ENCODE assay signal across 16 cellular contexts in genomic region chr1:228092342-228093049, GRCh38. TPM values are rescaled to one million over a fixed set of nuclear protein-coding genes. Genes with fewer than 3 reads are reported as not detected.
DNase-seq lines count a peak whose midpoint lies in the region; ATAC-seq, FAIRE-seq and TF ChIP-seq lines count a peak whose summit lies in the region.
"Had no signal": no experiment of that assay in that cellular context is flagged by ENCODE, and none has a peak within 500 bp of the region (broad histone marks: within the 10 kb centered on the region; RNA-seq: fewer than 3 reads in every experiment).

No MANE protein-coding gene starts in this region.

- H4K20me1 ChIP-seq in keratinocyte (ENCODE audit: control insufficient read depth, extremely low read depth, insufficient read depth, low read length): peaks cover 92% of the 10 kb centered on the region

- H3K9ac ChIP-seq in keratinocyte (ENCODE audit: control insufficient read depth, extremely low read depth, insufficient read depth, low read length): no peak overlapping the region

- intact Hi-C loops in activated naive CD4-positive, alpha-beta T cell treated with anti-CD3 and anti-CD28 coated beads for 36 hours (cut with micrococcal nuclease): no loop called here
- intact Hi-C loops in stomach (cut with DNase I; ENCODE audit: low total_unique reads): loop anchor here (10.0 kb wide), 1 partner anchor 52 kb away; the partner anchor contains the start of genes GJC2 and GUK1

- peak overlapping the region; percentile 31 for H3K4me2 ChIP-seq in keratinocyte (ENCODE audit: control insufficient read depth, extremely low read depth, insufficient read depth, low read depth, low read length)
- H3K4me2 ChIP-seq: GM23338 had no signal

- WGBS in stomach, 5 donors: 77 to 85% (median 80%) methylated on average over 11 of the region's 11 CpGs

- dilution Hi-C loops in keratinocyte (cut with MboI; ENCODE audit: extremely low pct_ligation_motif_present, low sequenced_read_pairs): no loop called here

- POLR2A ChIA-PET in RWPE1 (lab: Yijun Ruan, JAX; ENCODE audit: low non-redundant PET): no interaction called here

- no peak for TF ChIP-seq CTCF in RWPE1 (conservative IDR thresholded peaks at IDR 0.05; ENCODE audit: low read depth)
- no peak for TF ChIP-seq CTCF in keratinocyte (optimal IDR thresholded peaks at IDR 0.05 in 1 of 3, IDR thresholded peaks at IDR 0.05 in 1 of 3, conservative IDR thresholded peaks at IDR 0.05 in 1 of 3; ENCODE audit: extremely low read depth in 1 of 3, insufficient read depth in 2 of 3, low read length in 3 of 3)
- TF ChIP-seq CTCF in stomach (IDR thresholded peaks at IDR 0.05): no peak

- H3K27me3 ChIP-seq in keratinocyte (ENCODE audit: control insufficient read depth, extremely low read depth, insufficient read depth, low read length) (no peaks in the 10 kb centered on the region), stomach (no peaks in the 10 kb centered on the region)

- H3K9me3 Mint-ChIP-seq in activated naive CD4-positive, alpha-beta T cell treated with anti-CD3 and anti-CD28 coated beads for 36 hours: peaks cover 15% of the 10 kb centered on the region

- peaks cover 52% of the 10 kb centered on the region for H3K4me1 ChIP-seq in keratinocyte (ENCODE audit: control insufficient read depth, extremely low read depth, insufficient read depth, low read length)
- peaks cover 54 to 87% (median 84%) of the 10 kb centered on the region in 4 donors for H3K4me1 ChIP-seq in stomach

- no peak overlapping the region for H3K4me3 Mint-ChIP-seq in activated naive CD4-positive, alpha-beta T cell treated with anti-CD3 and anti-CD28 coated beads for 36 hours
- H3K4me3 Mint-ChIP-seq: activated CD8-positive, alpha-beta memory T cell treated with anti-CD3 and anti-CD28 coated beads, Interleukin-2, amount 10 ng/mL, durations not matched to agents 7 days and 5 days; GM23338 had no signal

- H3K27me3 Mint-ChIP-seq in activated naive CD4-positive, alpha-beta T cell treated with anti-CD3 and anti-CD28 coated beads for 36 hours (ENCODE audit: low read depth): no peaks in the 10 kb centered on the region
- H3K27me3 Mint-ChIP-seq: activated CD8-positive, alpha-beta memory T cell treated with anti-CD3 and anti-CD28 coated beads, Interleukin-2, amount 10 ng/mL, durations not matched to agents 7 days and 5 days had no signal

- H3K9me1 ChIP-seq in keratinocyte (ENCODE audit: control insufficient read depth, extremely low read depth, insufficient read depth, low read length): peaks cover 11% of the 10 kb centered on the region

- ATAC-seq in activated CD4-positive, CD25-positive, alpha-beta regulatory T cell treated with anti-CD3 and anti-CD28 coated beads, Interleukin-2, amount 50 U/mL, for 24 hours: no peak
- ATAC-seq: activated CD8-positive, alpha-beta memory T cell treated with anti-CD3 and anti-CD28 coated beads, Interleukin-2, amount 10 ng/mL, durations not matched to agents 7 days and 5 days; GM23338 had no signal

- CTCF ChIA-PET in activated naive CD4-positive, alpha-beta T cell treated with anti-CD3 and anti-CD28 coated beads for 36 hours (lab: Charles Lee): no interaction called here
- CTCF ChIA-PET in RWPE1 (lab: Yijun Ruan, JAX): interaction anchor here (0.7 kb wide), 1 partner anchor 596 kb away, joined by 3 read pairs; no protein-coding TSS in a partner anchor

- H2AFZ ChIP-seq in keratinocyte (ENCODE audit: control insufficient read depth, low read length): no peak overlapping the region
- H2AFZ ChIP-seq: GM23338 had no signal

- FAIRE-seq in keratinocyte (lab: Jason Lieb, UNC) (no peak), urothelium cell line (lab: Jason Lieb, UNC) (no peak)

- no peak for TF ChIP-seq EP300 in stomach (IDR thresholded peaks at IDR 0.05)

- H3K4me3 ChIP-seq in keratinocyte (ENCODE audit: control insufficient read depth in 2 of 3, extremely low read depth in 1 of 3, insufficient read depth in 2 of 3, low read depth in 1 of 3, low read length in 3 of 3) (no peak overlapping the region), stomach (no peak overlapping the region)
- H3K4me3 ChIP-seq: GM23338 had no signal

- H3K36me3 ChIP-seq in keratinocyte (ENCODE audit: control insufficient read depth in 2 of 2, extremely low read depth in 1 of 2, insufficient read depth in 2 of 2, low read length in 2 of 2) (peaks cover 20 to 54% of the 10 kb centered on the region in 2 experiments), stomach (peaks cover 14 to 60% (median 34%) of the 10 kb centered on the region in 4 donors)

- H3K79me2 ChIP-seq in keratinocyte (ENCODE audit: control insufficient read depth, insufficient read depth, low read length): peaks cover 100% of the 10 kb centered on the region

- H3K27ac ChIP-seq in RWPE1 (peak overlapping the region; percentile 22; the same call in 1 of the 2 replicates), keratinocyte (ENCODE audit: control insufficient read depth, insufficient read depth, low read length) (no peak overlapping the region), stomach (no peak overlapping the region)

- H3K27ac Mint-ChIP-seq in activated naive CD4-positive, alpha-beta T cell treated with anti-CD3 and anti-CD28 coated beads for 36 hours: peak overlapping the region; percentile 68
- H3K27ac Mint-ChIP-seq: activated CD8-positive, alpha-beta memory T cell treated with anti-CD3 and anti-CD28 coated beads, Interleukin-2, amount 10 ng/mL, durations not matched to agents 7 days and 5 days; GM23338 had no signal

- no peak for TF ChIP-seq POLR2A in stomach (IDR thresholded peaks at IDR 0.05)

- H3K36me3 Mint-ChIP-seq in activated naive CD4-positive, alpha-beta T cell treated with anti-CD3 and anti-CD28 coated beads for 36 hours (ENCODE audit: low read depth): peaks cover 65% of the 10 kb centered on the region

- H3K9me3 ChIP-seq in keratinocyte (ENCODE audit: control insufficient read depth, low read depth, low read length) (peaks cover 5% of the 10 kb centered on the region), stomach (peaks cover 0 to 13% (median 8%) of the 10 kb centered on the region in 4 donors)

- peaks cover 64% of the 10 kb centered on the region for H3K4me1 Mint-ChIP-seq in activated naive CD4-positive, alpha-beta T cell treated with anti-CD3 and anti-CD28 coated beads for 36 hours (ENCODE audit: low read depth)

- no peak for DNase-seq in activated naive CD4-positive, alpha-beta T cell treated with anti-CD3 and anti-CD28 coated beads for 36 hours
- no peak for DNase-seq in activated naive CD4-positive, alpha-beta T cell treated with anti-CD3 and anti-CD28 coated beads, Interleukin-2, amount 50 U/mL, for 16 hours
- DNase-seq in RWPE1 (ENCODE audit: low spot score) (no peak), keratinocyte (ENCODE audit: low read depth, low spot score) (no peak), stomach (peak; percentile 13), epidermal melanocyte (ENCODE audit: insufficient read length, low spot score) (no peak), urothelium cell line (ENCODE audit: low spot score) (no peak)
- DNase-seq: activated CD8-positive, alpha-beta memory T cell treated with anti-CD3 and anti-CD28 coated beads, Interleukin-2, amount 10 ng/mL, durations not matched to agents 7 days and 5 days; caudate nucleus; COR-L47; effector CD8-positive, alpha-beta T cell; foreskin melanocyte; RPMI8226; T-helper 1 cell had no signal

RNA-seq across cellular contexts. Expression of gene ARF1, which starts 10.0 kb away (rescaled TPM):
- 100 to 1,000 TPM; 346 to 358 TPM for total RNA-seq in activated naive CD4-positive, alpha-beta T cell treated with anti-CD3 and anti-CD28 coated beads for 36 hours
- polyA plus RNA-seq in keratinocyte (295 to 451 TPM (median 325 TPM) in 3 replicates), stomach (100 to 1,000 TPM; 230 to 310 (median 271) TPM)
- 343 TPM for polyA plus RNA-seq in keratinocyte (2011; ENCODE audit: low read depth)
- 346 and 552 TPM in 2 replicates for polyA plus RNA-seq in keratinocyte (2011; cell fraction: cytosol; rRNA removed)
- 224 and 326 TPM in 2 replicates for polyA plus RNA-seq in keratinocyte (2011; cell fraction: nucleus; rRNA removed)
- polyA plus RNA-seq in keratinocyte (2012; ENCODE audit: low replicate concordance): 371 and 391 TPM in 2 replicates
- 457 to 846 TPM (median 598 TPM) in 3 replicates for polyA minus RNA-seq in keratinocyte
- 776 TPM for polyA minus RNA-seq in keratinocyte (2011; cell fraction: cytosol; rRNA and poly(A)+ RNA removed)
- 151 and 170 TPM in 2 replicates for polyA minus RNA-seq in keratinocyte (2011; cell fraction: nucleus; rRNA and poly(A)+ RNA removed)
- total RNA-seq in stomach: 100 to 1,000 TPM; 111 to 289 (median 131) TPM

RNA-seq across cellular contexts. Expression of gene C1orf35, which starts 10.6 kb away (rescaled TPM):
- total RNA-seq in activated naive CD4-positive, alpha-beta T cell treated with anti-CD3 and anti-CD28 coated beads for 36 hours: 10 to 100 TPM; 14.5 to 16.2 TPM
- polyA plus RNA-seq in keratinocyte (8.2 to 11.9 TPM (median 10.0 TPM) in 3 replicates), stomach (10 to 100 TPM; 12.8 to 30.5 (median 20.0) TPM)
- polyA plus RNA-seq in keratinocyte (2011; ENCODE audit: low read depth): 8.0 TPM
- polyA plus RNA-seq in keratinocyte (2011; cell fraction: cytosol; rRNA removed): 4.4 and 10.2 TPM in 2 replicates
- 21.2 and 27.6 TPM in 2 replicates for polyA plus RNA-seq in keratinocyte (2011; cell fraction: nucleus; rRNA removed)
- 12.5 and 16.4 TPM in 2 replicates for polyA plus RNA-seq in keratinocyte (2012; ENCODE audit: low replicate concordance)
- polyA minus RNA-seq in keratinocyte: 0.99 to 7.7 TPM (median 1.2 TPM) in 3 replicates
- 7.7 TPM for polyA minus RNA-seq in keratinocyte (2011; cell fraction: cytosol; rRNA and poly(A)+ RNA removed)
- polyA minus RNA-seq in keratinocyte (2011; cell fraction: nucleus; rRNA and poly(A)+ RNA removed): 2.4 and 2.8 TPM in 2 replicates
- total RNA-seq in stomach: 10 to 100 TPM in 2 of 5 donors, 1 to 10 TPM in 2, under 1 TPM in 1; 0.58 to 94.7 (median 5.0) TPM

RNA-seq across cellular contexts. Expression of gene MRPL55, which starts 16.6 kb away (rescaled TPM):
- total RNA-seq in activated naive CD4-positive, alpha-beta T cell treated with anti-CD3 and anti-CD28 coated beads for 36 hours: 10 to 100 TPM; 45.5 TPM
- 28.4 to 53.7 TPM (median 49.3 TPM) in 3 replicates for polyA plus RNA-seq in keratinocyte
- polyA plus RNA-seq in keratinocyte (2011; ENCODE audit: low read depth): 23.9 TPM
- polyA plus RNA-seq in keratinocyte (2011; cell fraction: cytosol; rRNA removed): 22.0 and 52.1 TPM in 2 replicates
- polyA plus RNA-seq in keratinocyte (2011; cell fraction: nucleus; rRNA removed): 47.4 and 62.3 TPM in 2 replicates
- 34.4 and 51.8 TPM in 2 replicates for polyA plus RNA-seq in keratinocyte (2012; ENCODE audit: low replicate concordance)
- 19.2 to 36.3 TPM (median 26.1 TPM) in 3 replicates for polyA minus RNA-seq in keratinocyte
- polyA minus RNA-seq in keratinocyte (2011; cell fraction: cytosol; rRNA and poly(A)+ RNA removed): 48.9 TPM
- polyA minus RNA-seq in keratinocyte (2011; cell fraction: nucleus; rRNA and poly(A)+ RNA removed): 9.9 and 18.3 TPM in 2 replicates
- 100 to 1,000 TPM in 1 of 5 donors, 10 to 100 TPM in 4; 18.7 to 101 (median 77.4) TPM for total RNA-seq in stomach
- polyA plus RNA-seq in stomach: 100 to 1,000 TPM; 136 to 158 (median 156) TPM

RNA-seq across cellular contexts. Expression of gene GUK1, which starts 47.6 kb away (rescaled TPM):
- total RNA-seq in activated naive CD4-positive, alpha-beta T cell treated with anti-CD3 and anti-CD28 coated beads for 36 hours: 100 to 1,000 TPM; 206 TPM
- polyA plus RNA-seq in keratinocyte: 412 to 877 TPM (median 450 TPM) in 3 replicates
- polyA plus RNA-seq in keratinocyte (2011; ENCODE audit: low read depth): 259 TPM
- 279 and 743 TPM in 2 replicates for polyA plus RNA-seq in keratinocyte (2011; cell fraction: cytosol; rRNA removed)
- polyA plus RNA-seq in keratinocyte (2011; cell fraction: nucleus; rRNA removed): 254 and 303 TPM in 2 replicates
- 421 and 447 TPM in 2 replicates for polyA plus RNA-seq in keratinocyte (2012; ENCODE audit: low replicate concordance)
- polyA minus RNA-seq in keratinocyte: 198 to 329 TPM (median 216 TPM) in 3 replicates
- polyA minus RNA-seq in keratinocyte (2011; cell fraction: cytosol; rRNA and poly(A)+ RNA removed): 557 TPM
- 106 and 141 TPM in 2 replicates for polyA minus RNA-seq in keratinocyte (2011; cell fraction: nucleus; rRNA and poly(A)+ RNA removed)
- 100 to 1,000 TPM; 179 to 326 (median 230) TPM for total RNA-seq in stomach
- polyA plus RNA-seq in stomach: 100 to 1,000 TPM; 457 to 613 (median 592) TPM

RNA-seq across cellular contexts. Expression of gene GJC2, which starts 57.2 kb away (rescaled TPM):
- under 1 TPM; 0.17 to 0.25 TPM for total RNA-seq in activated naive CD4-positive, alpha-beta T cell treated with anti-CD3 and anti-CD28 coated beads for 36 hours
- 0.37 to 0.63 TPM (median 0.58 TPM) in 3 replicates for polyA plus RNA-seq in keratinocyte
- polyA plus RNA-seq in keratinocyte (2011; ENCODE audit: low read depth): 0.39 TPM
- 0.17 and 0.52 TPM in 2 replicates for polyA plus RNA-seq in keratinocyte (2011; cell fraction: cytosol; rRNA removed)
- 0.56 and 0.79 TPM in 2 replicates for polyA plus RNA-seq in keratinocyte (2011; cell fraction: nucleus; rRNA removed)
- polyA plus RNA-seq in keratinocyte (2012; ENCODE audit: low replicate concordance): 0.73 and 0.81 TPM in 2 replicates
- 0.33 to 0.52 TPM (median 0.51 TPM) in 3 replicates for polyA minus RNA-seq in keratinocyte
- polyA minus RNA-seq in keratinocyte (2011; cell fraction: cytosol; rRNA and poly(A)+ RNA removed): 2.9 TPM
- 0.31 and 1.1 TPM in 2 replicates for polyA minus RNA-seq in keratinocyte (2011; cell fraction: nucleus; rRNA and poly(A)+ RNA removed)
- total RNA-seq in stomach: 10 to 100 TPM in 1 of 5 donors, 1 to 10 TPM in 2, not detected in 2; 1.3 to 26.6 (median 1.7) TPM
- 1 to 10 TPM in 1 of 3 donors, under 1 TPM in 2; 0.46 to 1.8 (median 0.87) TPM for polyA plus RNA-seq in stomach
